Comparison of ENCODE assay signal across 16 cellular contexts in genomic region chr6:166775923-166776220, GRCh38.
"Had no signal": no experiment of that assay in that cellular context is flagged by ENCODE, and none has a peak within 500 bp of the region (broad histone marks: within the 10 kb centered on the region; RNA-seq: fewer than 3 reads in every experiment).

No MANE protein-coding gene starts in this region.

- H3K4me3 Mint-ChIP-seq: activated CD4-positive, alpha-beta memory T cell treated with anti-CD3 and anti-CD28 coated beads, Interleukin-2, amount 10 ng/mL, durations not matched to agents 7 days and 5 days; activated CD4-positive, alpha-beta T cell treated with anti-CD3 and anti-CD28 coated beads, Interleukin-2, amount 10 ng/mL, durations not matched to agents 24 days and 14 days; activated naive CD4-positive, alpha-beta T cell treated with anti-CD3 and anti-CD28 coated beads, Interleukin-2, amount 50 U/mL, for 24 hours; activated naive CD8-positive, alpha-beta T cell treated with anti-CD3 and anti-CD28 coated beads, Interleukin-2, amount 50 U/mL, for 24 hours; activated T-cell treated with anti-CD3 and anti-CD28 coated beads, Interleukin-2, amount 50 U/mL, for 24 hours; endodermal cell; nephron had no signal

- H3K27ac ChIP-seq: esophagus squamous epithelium, heart right ventricle, pancreas, prostate gland, suprapubic skin, tibial artery, upper lobe of right lung had no signal

- H3K4me1 ChIP-seq: pancreas, prostate gland, suprapubic skin, tibial artery, upper lobe of right lung had no signal

- H3K4me3 ChIP-seq: esophagus squamous epithelium, heart right ventricle, pancreas, prostate gland, smooth muscle cell, suprapubic skin, tibial artery, upper lobe of right lung had no signal

- H3K4me1 Mint-ChIP-seq: activated naive CD8-positive, alpha-beta T cell treated with anti-CD3 and anti-CD28 coated beads, Interleukin-2, amount 50 U/mL, for 24 hours; endodermal cell; nephron had no signal

- H3K27ac Mint-ChIP-seq: activated CD4-positive, alpha-beta memory T cell treated with anti-CD3 and anti-CD28 coated beads, Interleukin-2, amount 10 ng/mL, durations not matched to agents 7 days and 5 days; activated CD4-positive, alpha-beta T cell treated with anti-CD3 and anti-CD28 coated beads, Interleukin-2, amount 10 ng/mL, durations not matched to agents 24 days and 14 days; activated naive CD4-positive, alpha-beta T cell treated with anti-CD3 and anti-CD28 coated beads, Interleukin-2, amount 50 U/mL, for 24 hours; activated naive CD8-positive, alpha-beta T cell treated with anti-CD3 and anti-CD28 coated beads, Interleukin-2, amount 50 U/mL, for 24 hours; activated T-cell treated with anti-CD3 and anti-CD28 coated beads, Interleukin-2, amount 50 U/mL, for 24 hours; endodermal cell; nephron had no signal

- H3K9me3 ChIP-seq: esophagus squamous epithelium, heart right ventricle, pancreas, prostate gland, suprapubic skin, tibial artery, upper lobe of right lung had no signal

- H3K36me3 ChIP-seq: esophagus squamous epithelium, heart right ventricle, pancreas, prostate gland, suprapubic skin, tibial artery, upper lobe of right lung had no signal

- H3K9me3 Mint-ChIP-seq: activated CD4-positive, alpha-beta memory T cell treated with anti-CD3 and anti-CD28 coated beads, Interleukin-2, amount 10 ng/mL, durations not matched to agents 7 days and 5 days; activated CD4-positive, alpha-beta T cell treated with anti-CD3 and anti-CD28 coated beads, Interleukin-2, amount 10 ng/mL, durations not matched to agents 24 days and 14 days; activated naive CD4-positive, alpha-beta T cell treated with anti-CD3 and anti-CD28 coated beads, Interleukin-2, amount 50 U/mL, for 24 hours; activated naive CD8-positive, alpha-beta T cell treated with anti-CD3 and anti-CD28 coated beads, Interleukin-2, amount 50 U/mL, for 24 hours; activated T-cell treated with anti-CD3 and anti-CD28 coated beads, Interleukin-2, amount 50 U/mL, for 24 hours; endodermal cell; nephron had no signal

- H3K36me3 Mint-ChIP-seq: activated naive CD4-positive, alpha-beta T cell treated with anti-CD3 and anti-CD28 coated beads, Interleukin-2, amount 50 U/mL, for 24 hours had no signal

- DNase-seq: activated gamma-delta T cell, esophagus squamous epithelium had no signal

- H3K27me3 ChIP-seq: pancreas, upper lobe of right lung had no signal
